1 cellular context compared by ENCODE assay signal in genomic region chr2:98297817-98298684, GRCh38.
TF ChIP-seq lines count a peak whose summit lies in the region.

No MANE protein-coding gene starts in this region.

TF ChIP-seq in H1, 55 proteins besides CTCF, POLR2A, EP300 and RAD21:
- TF ChIP-seq CHD2 (IDR thresholded peaks at IDR 0.05; ENCODE audit: low read length) (no peak), BRCA1 (IDR thresholded peaks at IDR 0.05; ENCODE audit: low read depth, low read length) (no peak), SIX5 (IDR thresholded peaks at IDR 0.05; ENCODE audit: low read depth, low read length) (no peak), TCF12 (IDR thresholded peaks at IDR 0.05; ENCODE audit: low read depth, low read length) (no peak), GABPA (IDR thresholded peaks at IDR 0.05; ENCODE audit: borderline replicate concordance, insufficient read depth, low read length) (no peak), MAFK (IDR thresholded peaks at IDR 0.05; ENCODE audit: low read depth, low read length) (no peak), SRF (IDR thresholded peaks at IDR 0.05; ENCODE audit: low read depth, low read length) (no peak), RFX5 (IDR thresholded peaks at IDR 0.05; ENCODE audit: borderline replicate concordance, low read depth, low read length) (no peak)
- TF ChIP-seq, protein P1, sequence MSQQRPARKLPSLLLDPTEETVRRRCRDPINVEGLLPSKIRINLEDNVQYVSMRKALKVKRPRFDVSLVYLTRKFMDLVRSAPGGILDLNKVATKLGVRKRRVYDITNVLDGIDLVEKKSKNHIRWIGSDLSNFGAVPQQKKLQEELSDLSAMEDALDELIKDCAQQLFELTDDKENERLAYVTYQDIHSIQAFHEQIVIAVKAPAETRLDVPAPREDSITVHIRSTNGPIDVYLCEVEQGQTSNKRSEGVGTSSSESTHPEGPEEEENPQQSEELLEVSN (IDR thresholded peaks at IDR 0.05) = no peak
